8 cellular contexts compared by ENCODE assay signal in genomic region chr7:56105508-56105907, GRCh38. TPM values are rescaled to one million over a fixed set of nuclear protein-coding genes. Genes with fewer than 3 reads are reported as not detected.
A peak's percentile ranks its signal among the peaks of the same experiment; 100 is the strongest.
DNase-seq lines count a peak whose midpoint lies in the region; ATAC-seq, FAIRE-seq and TF ChIP-seq lines count a peak whose summit lies in the region.

No MANE protein-coding gene starts in this region.

- RAD21 ChIA-PET in HCT116 (lab: Charles Lee; ENCODE audit: low non-redundant PET in 1 of 2, low total read pairs in 2 of 2, uncharacterized antibody in 2 of 2, unreplicated experiment in 2 of 2): no interaction called here

- WGBS in HepG2 (ENCODE audit: low lambda C conversion rate): 8% methylated on average over 6 of the region's 6 CpGs

- H3K79me2 ChIP-seq in HCT116 (ENCODE audit: insufficient read depth, low read length) (peaks cover 43% of the 10 kb centered on the region), HepG2 (ENCODE audit: insufficient read depth, low read length) (peaks cover 29% of the 10 kb centered on the region)

- peak overlapping the region; percentile 93 for H3K9ac ChIP-seq in HCT116 (ENCODE audit: low read length)
- H3K9ac ChIP-seq in HepG2 (ENCODE audit: insufficient read depth, low read depth, low read length): peak overlapping the region; percentile 93
- H3K9ac ChIP-seq in subcutaneous abdominal adipose tissue (ENCODE audit: low read length in 5 of 5): peak overlapping the region; percentile 89 to 94 (median 92)

- peaks cover 2 to 15% of the 10 kb centered on the region in 2 experiments; a peak in 2 of 4 replicates for H3K4me1 ChIP-seq in HCT116 (ENCODE audit: control insufficient read depth in 1 of 2, insufficient read depth in 2 of 2, low read length in 2 of 2)
- H3K4me1 ChIP-seq in Panc1 (ENCODE audit: control insufficient read depth, insufficient read depth, low read length): peaks cover 6% of the 10 kb centered on the region; the same call in 1 of the 2 replicates
- peaks cover 16% of the 10 kb centered on the region; the same call in 1 of the 2 replicates for H3K4me1 ChIP-seq in HepG2 (ENCODE audit: insufficient read depth, low read length)
- peaks cover 0 to 16% (median 12%) of the 10 kb centered on the region in 5 donors for H3K4me1 ChIP-seq in subcutaneous abdominal adipose tissue (ENCODE audit: control insufficient read depth in 5 of 5, insufficient read depth in 5 of 5, low read length in 5 of 5)

- ATAC-seq in HCT116 (peak; percentile 41), Panc1 (peak; percentile 46; the same call in 1 of the 2 replicates), HepG2 (peak; percentile 42), GM18907 (IDR thresholded peaks at IDR 0.05; ENCODE audit: unreplicated experiment) (no peak)

- H3K36me3 ChIP-seq in HCT116 (ENCODE audit: control insufficient read depth in 1 of 2, insufficient read depth in 2 of 2, low read length in 2 of 2) (peaks cover 33 to 38% of the 10 kb centered on the region in 2 experiments), Panc1 (ENCODE audit: control insufficient read depth, insufficient read depth, low read length) (peaks cover 18% of the 10 kb centered on the region), bronchial epithelial cell (ENCODE audit: control insufficient read depth, insufficient read depth, low read length) (peaks cover 12% of the 10 kb centered on the region), HepG2 (replicated peaks in 1 of 2; ENCODE audit: control insufficient read depth in 1 of 2, insufficient read depth in 2 of 2, low read length in 2 of 2) (peaks cover 7 to 37% of the 10 kb centered on the region in 2 experiments), subcutaneous abdominal adipose tissue (ENCODE audit: control insufficient read depth in 5 of 5, insufficient read depth in 5 of 5, low read length in 5 of 5) (peaks cover 21 to 39% (median 32%) of the 10 kb centered on the region in 5 donors)

- TF ChIP-seq EP300 in HepG2 (IDR thresholded peaks at IDR 0.05; ENCODE audit: low read depth in 2 of 2, low read length in 2 of 2): no peak
- no peak for TF ChIP-seq EP300 in HepG2 (CRISPR knock-in tag; IDR thresholded peaks at IDR 0.05; ENCODE audit: borderline replicate concordance)

- TF ChIP-seq CTCF in HCT116 (IDR thresholded peaks at IDR 0.05 in 2 of 3, conservative IDR thresholded peaks at IDR 0.05 in 1 of 3; ENCODE audit: borderline replicate concordance in 1 of 3, insufficient read depth in 1 of 3, low read depth in 2 of 3, low read length in 2 of 3) (no peak), Panc1 (IDR thresholded peaks at IDR 0.05) (no peak), bronchial epithelial cell (IDR thresholded peaks at IDR 0.05; ENCODE audit: insufficient read depth, low read length, severe bottlenecking) (no peak), HepG2 (CRISPR knock-in tag; IDR thresholded peaks at IDR 0.05) (no peak)

- in situ Hi-C loops in Panc1 (cut with HindIII; ENCODE audit: low pct_unique_long_range_greater_than_20kb, low sequenced_read_pairs): no loop called here
- in situ Hi-C loops in HepG2 (cut with HindIII; ENCODE audit: extremely low pct_ligation_motif_present, low pct_unique_long_range_greater_than_20kb): no loop called here

- FAIRE-seq in bronchial epithelial cell (lab: Jason Lieb, UNC): no peak
- FAIRE-seq in HepG2 (lab: Jason Lieb, UNC): peak; percentile 67

- POLR2A ChIA-PET in HCT116 (lab: Charles Lee) (interaction anchor here (1.0 to 1.5 kb wide), 3 partner anchors 40 to 72 kb away, joined by 4 to 5 read pairs (median 4); partner anchors contain the start of gene PSPH), Panc1 (lab: Charles Lee) (interaction anchor here (0.7 to 1.5 kb wide), 2 partner anchors 12 to 132 kb away, joined by 3 to 10 read pairs; no protein-coding TSS in a partner anchor), HepG2 (lab: Yijun Ruan, JAX) (interaction anchor here (0.5 to 1.7 kb wide), 7 partner anchors 13 to 141 kb away, joined by 3 to 9 read pairs (median 3); partner anchors contain the start of genes CCT6A, NIPSNAP2, PHKG1 and PSPH)

- peak overlapping the region; percentile 91 for H3K4me2 ChIP-seq in HCT116 (ENCODE audit: low read length)
- peak overlapping the region; percentile 78 for H3K4me2 ChIP-seq in HepG2 (ENCODE audit: low read depth, low read length)

- H3K27ac ChIP-seq in HCT116 (ENCODE audit: low read depth, low read length): peak overlapping the region; percentile 62
- peak overlapping the region; percentile 98 for H3K27ac ChIP-seq in Panc1 (ENCODE audit: low read length)
- H3K27ac ChIP-seq in HepG2 (ENCODE audit: extremely low read length, insufficient read depth, low read length): peak overlapping the region; percentile 84
- H3K27ac ChIP-seq in subcutaneous abdominal adipose tissue (ENCODE audit: low read depth, low read length): peak overlapping the region; percentile 90

- H3K9me2 ChIP-seq in HCT116 (ENCODE audit: insufficient read depth): no peaks in the 10 kb centered on the region

- no peak for TF ChIP-seq RAD21 in HCT116 (IDR thresholded peaks at IDR 0.05; ENCODE audit: low read depth)
- no peak for TF ChIP-seq RAD21 in HepG2 (CRISPR knock-in tag; IDR thresholded peaks at IDR 0.05)

- no peaks in the 10 kb centered on the region for H3K27me3 ChIP-seq in HCT116 (ENCODE audit: insufficient read depth, low read length)
- H3K27me3 ChIP-seq in Panc1 (ENCODE audit: control insufficient read depth, insufficient read depth, low read length): no peaks in the 10 kb centered on the region
- no peaks in the 10 kb centered on the region for H3K27me3 ChIP-seq in bronchial epithelial cell (ENCODE audit: control insufficient read depth, insufficient read depth, low read length)
- H3K27me3 ChIP-seq in HepG2 (ENCODE audit: control insufficient read depth in 1 of 2, insufficient read depth in 2 of 2, low read length in 2 of 2): no peaks in the 10 kb centered on the region; a peak in 1 of 5 replicates
- no peaks in the 10 kb centered on the region for H3K27me3 ChIP-seq in subcutaneous abdominal adipose tissue (ENCODE audit: control insufficient read depth in 5 of 5, insufficient read depth in 4 of 5, low read length in 5 of 5)

- intact Hi-C loops in HCT116 (cut with micrococcal nuclease) (no loop called here), Panc1 (cut with micrococcal nuclease; ENCODE audit: unreplicated experiment) (no loop called here), HepG2 (cut with micrococcal nuclease; ENCODE audit: unreplicated experiment) (no loop called here)

- TF ChIP-seq POLR2A in HCT116 (IDR thresholded peaks at IDR 0.05; ENCODE audit: borderline replicate concordance, extremely low read depth, insufficient read depth, insufficient read length): no peak
- peak in 1 of 2 experiments; percentile 23; a peak in 1 of 4 replicates for TF ChIP-seq POLR2A in HepG2 (IDR thresholded peaks at IDR 0.05; ENCODE audit: insufficient read depth in 1 of 2, low read depth in 2 of 2, low read length in 2 of 2)

- BruUV-seq in HCT116 (replicated peaks; lab: Mats Ljungman, UMichigan) (TSS peak; percentile 65), Panc1 (replicated peaks; lab: Mats Ljungman, UMichigan) (TSS peak; percentile 86), HepG2 (replicated peaks; lab: Mats Ljungman, UMichigan) (TSS peak; percentile 72)

- H3K9me3 ChIP-seq in HCT116 (ENCODE audit: control insufficient read depth in 1 of 2, insufficient read depth in 1 of 2, low read depth in 1 of 2, low read length in 2 of 2) (no peaks in the 10 kb centered on the region), Panc1 (ENCODE audit: control insufficient read depth, insufficient read depth, low read depth, low read length) (no peaks in the 10 kb centered on the region), HepG2 (ENCODE audit: low read length) (peaks cover 6% of the 10 kb centered on the region; the same call in 1 of the 2 replicates), subcutaneous abdominal adipose tissue (ENCODE audit: control insufficient read depth in 5 of 5, low read length in 5 of 5) (no peaks in the 10 kb centered on the region)

- H2AFZ ChIP-seq in HCT116 (ENCODE audit: low read depth, low read length, poor library complexity, severe bottlenecking): no peak overlapping the region
- no peak overlapping the region for H2AFZ ChIP-seq in HepG2 (ENCODE audit: low read length)

- CTCF ChIA-PET in HCT116 (lab: Charles Lee) (interaction anchor here (0.6 kb wide), 1 partner anchor 30 kb away, joined by 3 read pairs; no protein-coding TSS in a partner anchor), Panc1 (lab: Charles Lee) (interaction anchor here (0.6 to 1.5 kb wide), 3 partner anchors 26 to 61 kb away, joined by 3 to 6 read pairs (median 4); no protein-coding TSS in a partner anchor), HepG2 (lab: Yijun Ruan, JAX; ENCODE audit: low intra/inter-chr PET ratio, low total read pairs) (no interaction called here)

- H3K4me3 ChIP-seq in HCT116 (replicated peaks in 1 of 2; ENCODE audit: low read depth in 1 of 2, low read length in 2 of 2) (peak overlapping the region; percentile 91 to 99), Panc1 (ENCODE audit: low read depth in 2 of 2, low read length in 2 of 2) (peak overlapping the region; percentile 55 to 98), bronchial epithelial cell (ENCODE audit: low read depth, low read length) (peak overlapping the region; percentile 55), HepG2 (replicated peaks in 1 of 3; ENCODE audit: insufficient read depth in 1 of 3, low read depth in 2 of 3, low read length in 3 of 3) (peak overlapping the region; percentile 71 to 92 (median 84)), subcutaneous abdominal adipose tissue (ENCODE audit: low read depth in 1 of 5, low read length in 5 of 5) (peak overlapping the region; percentile 85 to 99 (median 92))

- DNase-seq in COLO668 (lab: John Stamatoyannopoulos, UW; ENCODE audit: unreplicated experiment) (peak; percentile 25), HCT116 (ENCODE audit: low read depth, low spot score) (peak; percentile 39), Panc1 (ENCODE audit: low read depth, low spot score) (peak; percentile 46), bronchial epithelial cell (ENCODE audit: low read depth) (peak; percentile 84), HepG2 (ENCODE audit: low spot score) (peak; percentile 73), NCI-H2196 treated with DMSO at 0.1 percent for 48 hours (lab: John Stamatoyannopoulos, UW; ENCODE audit: unreplicated experiment) (no peak)

- H4K20me1 ChIP-seq in HCT116 (ENCODE audit: insufficient read depth): no peaks in the 10 kb centered on the region
- H4K20me1 ChIP-seq in HepG2 (ENCODE audit: insufficient read depth, low read length): no peaks in the 10 kb centered on the region; the same call in 1 of the 2 replicates

RNA-seq across cellular contexts. Expression of gene CHCHD2, which starts 0.8 kb away (rescaled TPM):
- total RNA-seq in HCT116 (2021; ENCODE audit: unreplicated experiment) (510 TPM), Panc1 (2021; ENCODE audit: unreplicated experiment) (666 TPM), bronchial epithelial cell (440 and 566 TPM in 2 replicates), HepG2 (2016; rRNA removed; fragmentation: Illumina TruSeq; extraction: Trizol) (572 and 599 TPM in 2 replicates)
- polyA plus RNA-seq in HCT116 (2012): 595 and 600 TPM in 2 replicates
- 680 TPM for polyA plus RNA-seq in Panc1 (2012; ENCODE audit: insufficient read length)
- 170 and 177 TPM in 2 replicates for total RNA-seq in HepG2 (2016; cell fraction: cytosol; rRNA removed; fragmentation: Illumina TruSeq; extraction: Trizol; ENCODE audit: low read depth)
- 576 and 629 TPM in 2 replicates for total RNA-seq in HepG2 (2016; cell fraction: insoluble cytoplasmic fraction; rRNA removed; fragmentation: Illumina TruSeq; extraction: Trizol)
- total RNA-seq in HepG2 (2016; cell fraction: membrane; rRNA removed; fragmentation: Illumina TruSeq; extraction: Trizol): 222 TPM in 2 replicates
- total RNA-seq in HepG2 (2016; cell fraction: nucleus; rRNA removed; fragmentation: Illumina TruSeq; extraction: Trizol): 198 and 219 TPM in 2 replicates
- 330 and 333 TPM in 2 replicates for polyA plus RNA-seq in HepG2 (2011; rRNA removed)
- polyA plus RNA-seq in HepG2 (2011; cell fraction: cytosol; rRNA removed): 318 and 570 TPM in 2 replicates
- 143 and 151 TPM in 2 replicates for polyA plus RNA-seq in HepG2 (2011; cell fraction: nucleus; rRNA removed)
- polyA plus RNA-seq in HepG2 (2012): 315 and 361 TPM in 2 replicates
- 167 and 168 TPM in 2 replicates for polyA plus RNA-seq in HepG2 (2016; cell fraction: cytosol; fragmentation: Illumina TruSeq; extraction: Trizol; ENCODE audit: low read depth)
- 522 and 567 TPM in 2 replicates for polyA plus RNA-seq in HepG2 (2016; cell fraction: insoluble cytoplasmic fraction; fragmentation: Illumina TruSeq; extraction: Trizol; ENCODE audit: low read depth)
- polyA plus RNA-seq in HepG2 (2016; cell fraction: membrane; fragmentation: Illumina TruSeq; extraction: Trizol; ENCODE audit: low read depth): 181 and 189 TPM in 2 replicates
- polyA plus RNA-seq in HepG2 (2016; cell fraction: nucleus; fragmentation: Illumina TruSeq; extraction: Trizol; ENCODE audit: insufficient read depth, low read depth): 254 and 280 TPM in 2 replicates
- polyA minus RNA-seq in HepG2 (2011; rRNA and poly(A)+ RNA removed; ENCODE audit: low replicate concordance): 124 and 252 TPM in 2 replicates
- 128 and 156 TPM in 2 replicates for polyA minus RNA-seq in HepG2 (2011; cell fraction: cytosol; rRNA and poly(A)+ RNA removed)
- 40.2 and 48.9 TPM in 2 replicates for polyA minus RNA-seq in HepG2 (2011; cell fraction: nucleus; rRNA and poly(A)+ RNA removed)

RNA-seq across cellular contexts. Expression of gene NUPR2, which starts 10.7 kb away (rescaled TPM):
- total RNA-seq in HCT116 (2021; ENCODE audit: unreplicated experiment): not detected
- not detected in 2 replicates for polyA plus RNA-seq in HCT116 (2012)
- not detected for total RNA-seq in Panc1 (2021; ENCODE audit: unreplicated experiment)
- polyA plus RNA-seq in Panc1 (2012; ENCODE audit: insufficient read length): 0.78 TPM
- not detected in 2 replicates for total RNA-seq in bronchial epithelial cell
- not detected in 2 replicates for total RNA-seq in HepG2 (2016; rRNA removed; fragmentation: Illumina TruSeq; extraction: Trizol)
- total RNA-seq in HepG2 (2016; cell fraction: cytosol; rRNA removed; fragmentation: Illumina TruSeq; extraction: Trizol; ENCODE audit: low read depth): not detected in 2 replicates
- total RNA-seq in HepG2 (2016; cell fraction: insoluble cytoplasmic fraction; rRNA removed; fragmentation: Illumina TruSeq; extraction: Trizol): not detected in 2 replicates
- not detected in 2 replicates for total RNA-seq in HepG2 (2016; cell fraction: membrane; rRNA removed; fragmentation: Illumina TruSeq; extraction: Trizol)
- not detected in 2 replicates for total RNA-seq in HepG2 (2016; cell fraction: nucleus; rRNA removed; fragmentation: Illumina TruSeq; extraction: Trizol)
- polyA plus RNA-seq in HepG2 (2011; rRNA removed): not detected in 2 replicates
- not detected in 2 replicates for polyA plus RNA-seq in HepG2 (2011; cell fraction: cytosol; rRNA removed)
- not detected in 2 replicates for polyA plus RNA-seq in HepG2 (2011; cell fraction: nucleus; rRNA removed)
- not detected in 2 replicates for polyA plus RNA-seq in HepG2 (2012)
- not detected in 2 replicates for polyA plus RNA-seq in HepG2 (2016; cell fraction: cytosol; fragmentation: Illumina TruSeq; extraction: Trizol; ENCODE audit: low read depth)
- not detected in 2 replicates for polyA plus RNA-seq in HepG2 (2016; cell fraction: insoluble cytoplasmic fraction; fragmentation: Illumina TruSeq; extraction: Trizol; ENCODE audit: low read depth)
- not detected in 2 replicates for polyA plus RNA-seq in HepG2 (2016; cell fraction: membrane; fragmentation: Illumina TruSeq; extraction: Trizol; ENCODE audit: low read depth)
- polyA plus RNA-seq in HepG2 (2016; cell fraction: nucleus; fragmentation: Illumina TruSeq; extraction: Trizol; ENCODE audit: insufficient read depth, low read depth): not detected in 2 replicates
- polyA minus RNA-seq in HepG2 (2011; rRNA and poly(A)+ RNA removed; ENCODE audit: low replicate concordance): not detected in 2 replicates
- not detected in 2 replicates for polyA minus RNA-seq in HepG2 (2011; cell fraction: cytosol; rRNA and poly(A)+ RNA removed)
- not detected in 2 replicates for polyA minus RNA-seq in HepG2 (2011; cell fraction: nucleus; rRNA and poly(A)+ RNA removed)

RNA-seq across cellular contexts. Expression of gene PHKG1, which starts 12.8 kb away (rescaled TPM):
- 1.1 TPM for total RNA-seq in HCT116 (2021; ENCODE audit: unreplicated experiment)
- 1.3 and 1.4 TPM in 2 replicates for polyA plus RNA-seq in HCT116 (2012)
- total RNA-seq in Panc1 (2021; ENCODE audit: unreplicated experiment): 0.67 TPM
- polyA plus RNA-seq in Panc1 (2012; ENCODE audit: insufficient read length): 1.3 TPM
- total RNA-seq in bronchial epithelial cell: 0.26 and 0.77 TPM in 2 replicates
- 0.44 TPM in 1 of 2 replicates, not detected in the other for total RNA-seq in HepG2 (2016; rRNA removed; fragmentation: Illumina TruSeq; extraction: Trizol)
- total RNA-seq in HepG2 (2016; cell fraction: cytosol; rRNA removed; fragmentation: Illumina TruSeq; extraction: Trizol; ENCODE audit: low read depth): 0.18 TPM in 1 of 2 replicates, not detected in the other
- total RNA-seq in HepG2 (2016; cell fraction: insoluble cytoplasmic fraction; rRNA removed; fragmentation: Illumina TruSeq; extraction: Trizol): 0.37 and 0.84 TPM in 2 replicates
- 0.09 TPM in 1 of 2 replicates, not detected in the other for total RNA-seq in HepG2 (2016; cell fraction: membrane; rRNA removed; fragmentation: Illumina TruSeq; extraction: Trizol)
- total RNA-seq in HepG2 (2016; cell fraction: nucleus; rRNA removed; fragmentation: Illumina TruSeq; extraction: Trizol): 0.50 and 1.5 TPM in 2 replicates
- polyA plus RNA-seq in HepG2 (2011; rRNA removed): 0.71 and 1.1 TPM in 2 replicates
- polyA plus RNA-seq in HepG2 (2011; cell fraction: cytosol; rRNA removed): 0.09 and 0.36 TPM in 2 replicates
- polyA plus RNA-seq in HepG2 (2011; cell fraction: nucleus; rRNA removed): 2.6 and 2.9 TPM in 2 replicates
- 0.98 and 1.5 TPM in 2 replicates for polyA plus RNA-seq in HepG2 (2012)
- 0.05 and 0.24 TPM in 2 replicates for polyA plus RNA-seq in HepG2 (2016; cell fraction: cytosol; fragmentation: Illumina TruSeq; extraction: Trizol; ENCODE audit: low read depth)
- not detected in 2 replicates for polyA plus RNA-seq in HepG2 (2016; cell fraction: insoluble cytoplasmic fraction; fragmentation: Illumina TruSeq; extraction: Trizol; ENCODE audit: low read depth)
- polyA plus RNA-seq in HepG2 (2016; cell fraction: membrane; fragmentation: Illumina TruSeq; extraction: Trizol; ENCODE audit: low read depth): 0.12 TPM in 1 of 2 replicates, not detected in the other
- polyA plus RNA-seq in HepG2 (2016; cell fraction: nucleus; fragmentation: Illumina TruSeq; extraction: Trizol; ENCODE audit: insufficient read depth, low read depth): 1.6 and 1.9 TPM in 2 replicates
- polyA minus RNA-seq in HepG2 (2011; rRNA and poly(A)+ RNA removed; ENCODE audit: low replicate concordance): 0.09 and 0.10 TPM in 2 replicates
- polyA minus RNA-seq in HepG2 (2011; cell fraction: cytosol; rRNA and poly(A)+ RNA removed): not detected in 2 replicates
- polyA minus RNA-seq in HepG2 (2011; cell fraction: nucleus; rRNA and poly(A)+ RNA removed): 0.52 and 1.5 TPM in 2 replicates

RNA-seq across cellular contexts. Expression of gene SUMF2, which starts 41.4 kb away (rescaled TPM):
- 173 TPM for total RNA-seq in HCT116 (2021; ENCODE audit: unreplicated experiment)
- polyA plus RNA-seq in HCT116 (2012): 154 and 174 TPM in 2 replicates
- total RNA-seq in Panc1 (2021; ENCODE audit: unreplicated experiment): 156 TPM
- polyA plus RNA-seq in Panc1 (2012; ENCODE audit: insufficient read length): 222 TPM
- 220 and 228 TPM in 2 replicates for total RNA-seq in bronchial epithelial cell
- total RNA-seq in HepG2 (2016; rRNA removed; fragmentation: Illumina TruSeq; extraction: Trizol): 22.4 and 54.4 TPM in 2 replicates
- total RNA-seq in HepG2 (2016; cell fraction: cytosol; rRNA removed; fragmentation: Illumina TruSeq; extraction: Trizol; ENCODE audit: low read depth): 12.4 and 13.6 TPM in 2 replicates
- 20.6 and 54.0 TPM in 2 replicates for total RNA-seq in HepG2 (2016; cell fraction: insoluble cytoplasmic fraction; rRNA removed; fragmentation: Illumina TruSeq; extraction: Trizol)
- 25.2 and 28.6 TPM in 2 replicates for total RNA-seq in HepG2 (2016; cell fraction: membrane; rRNA removed; fragmentation: Illumina TruSeq; extraction: Trizol)
- total RNA-seq in HepG2 (2016; cell fraction: nucleus; rRNA removed; fragmentation: Illumina TruSeq; extraction: Trizol): 45.2 and 49.4 TPM in 2 replicates
- polyA plus RNA-seq in HepG2 (2011; rRNA removed): 48.0 and 48.9 TPM in 2 replicates
- 37.0 and 44.8 TPM in 2 replicates for polyA plus RNA-seq in HepG2 (2011; cell fraction: cytosol; rRNA removed)
- polyA plus RNA-seq in HepG2 (2011; cell fraction: nucleus; rRNA removed): 132 and 139 TPM in 2 replicates
- 47.6 and 52.3 TPM in 2 replicates for polyA plus RNA-seq in HepG2 (2012)
- 10.5 and 10.7 TPM in 2 replicates for polyA plus RNA-seq in HepG2 (2016; cell fraction: cytosol; fragmentation: Illumina TruSeq; extraction: Trizol; ENCODE audit: low read depth)
- polyA plus RNA-seq in HepG2 (2016; cell fraction: insoluble cytoplasmic fraction; fragmentation: Illumina TruSeq; extraction: Trizol; ENCODE audit: low read depth): 15.4 and 19.0 TPM in 2 replicates
- 16.9 and 18.1 TPM in 2 replicates for polyA plus RNA-seq in HepG2 (2016; cell fraction: membrane; fragmentation: Illumina TruSeq; extraction: Trizol; ENCODE audit: low read depth)
- polyA plus RNA-seq in HepG2 (2016; cell fraction: nucleus; fragmentation: Illumina TruSeq; extraction: Trizol; ENCODE audit: insufficient read depth, low read depth): 77.0 and 78.6 TPM in 2 replicates
- polyA minus RNA-seq in HepG2 (2011; rRNA and poly(A)+ RNA removed; ENCODE audit: low replicate concordance): 55.3 and 78.5 TPM in 2 replicates
- 28.3 and 29.1 TPM in 2 replicates for polyA minus RNA-seq in HepG2 (2011; cell fraction: cytosol; rRNA and poly(A)+ RNA removed)
- polyA minus RNA-seq in HepG2 (2011; cell fraction: nucleus; rRNA and poly(A)+ RNA removed): 40.4 and 52.2 TPM in 2 replicates

RNA-seq across cellular contexts. Expression of gene CCT6A, which starts 53.9 kb away (rescaled TPM):
- total RNA-seq in HCT116 (2021; ENCODE audit: unreplicated experiment): 257 TPM
- 215 and 226 TPM in 2 replicates for polyA plus RNA-seq in HCT116 (2012)
- 324 TPM for total RNA-seq in Panc1 (2021; ENCODE audit: unreplicated experiment)
- polyA plus RNA-seq in Panc1 (2012; ENCODE audit: insufficient read length): 266 TPM
- 254 and 371 TPM in 2 replicates for total RNA-seq in bronchial epithelial cell
- 292 and 425 TPM in 2 replicates for total RNA-seq in HepG2 (2016; rRNA removed; fragmentation: Illumina TruSeq; extraction: Trizol)
- total RNA-seq in HepG2 (2016; cell fraction: cytosol; rRNA removed; fragmentation: Illumina TruSeq; extraction: Trizol; ENCODE audit: low read depth): 46.3 and 52.8 TPM in 2 replicates
- 297 and 437 TPM in 2 replicates for total RNA-seq in HepG2 (2016; cell fraction: insoluble cytoplasmic fraction; rRNA removed; fragmentation: Illumina TruSeq; extraction: Trizol)
- 96.3 and 109 TPM in 2 replicates for total RNA-seq in HepG2 (2016; cell fraction: membrane; rRNA removed; fragmentation: Illumina TruSeq; extraction: Trizol)
- total RNA-seq in HepG2 (2016; cell fraction: nucleus; rRNA removed; fragmentation: Illumina TruSeq; extraction: Trizol): 167 and 182 TPM in 2 replicates
- 135 and 219 TPM in 2 replicates for polyA plus RNA-seq in HepG2 (2011; rRNA removed)
- polyA plus RNA-seq in HepG2 (2011; cell fraction: cytosol; rRNA removed): 87.9 and 139 TPM in 2 replicates
- 80.9 and 81.9 TPM in 2 replicates for polyA plus RNA-seq in HepG2 (2011; cell fraction: nucleus; rRNA removed)
- 147 and 167 TPM in 2 replicates for polyA plus RNA-seq in HepG2 (2012)
- polyA plus RNA-seq in HepG2 (2016; cell fraction: cytosol; fragmentation: Illumina TruSeq; extraction: Trizol; ENCODE audit: low read depth): 29.1 and 31.6 TPM in 2 replicates
- polyA plus RNA-seq in HepG2 (2016; cell fraction: insoluble cytoplasmic fraction; fragmentation: Illumina TruSeq; extraction: Trizol; ENCODE audit: low read depth): 455 and 526 TPM in 2 replicates
- polyA plus RNA-seq in HepG2 (2016; cell fraction: membrane; fragmentation: Illumina TruSeq; extraction: Trizol; ENCODE audit: low read depth): 69.4 and 72.1 TPM in 2 replicates
- 371 TPM in 2 replicates for polyA plus RNA-seq in HepG2 (2016; cell fraction: nucleus; fragmentation: Illumina TruSeq; extraction: Trizol; ENCODE audit: insufficient read depth, low read depth)
- 62.3 and 243 TPM in 2 replicates for polyA minus RNA-seq in HepG2 (2011; rRNA and poly(A)+ RNA removed; ENCODE audit: low replicate concordance)
- polyA minus RNA-seq in HepG2 (2011; cell fraction: cytosol; rRNA and poly(A)+ RNA removed): 72.5 and 82.6 TPM in 2 replicates
- polyA minus RNA-seq in HepG2 (2011; cell fraction: nucleus; rRNA and poly(A)+ RNA removed): 101 and 127 TPM in 2 replicates
